Comparison of ENCODE assay signal across 8 cellular contexts in genomic region chr2:113437508-113438465, GRCh38. TPM values are rescaled to one million over a fixed set of nuclear protein-coding genes. Genes with fewer than 3 reads are reported as not detected.
DNase-seq lines count a peak whose midpoint lies in the region; ATAC-seq and TF ChIP-seq lines count a peak whose summit lies in the region.
"Not testable (repeated sequence)": the region's sequence is repeated elsewhere in the genome, so short reads cannot be mapped to it uniquely, and the experiment has no call there.

Gene ZNG1B, plus strand, starts transcription at chr2:113437691. Its CDS starts 178 bp downstream, at chr2:113437869.

- H3K9me3 Mint-ChIP-seq in Caco-2 (ENCODE audit: unreplicated experiment); activated naive CD8-positive, alpha-beta T cell treated with anti-CD3 and anti-CD28 coated beads for 36 hours; stimulated activated effector memory CD8-positive, alpha-beta T cell treated with anti-CD3 and anti-CD28 coated beads, Interleukin-12 subunit alpha, Interleukin-12 subunit beta, amount 100 ng/mL, for 72 hours: not testable (repeated sequence)

- H3K27ac Mint-ChIP-seq in Caco-2 (ENCODE audit: unreplicated experiment): peak within 1 kb of the TSS; percentile 88
- H3K27ac Mint-ChIP-seq in activated naive CD8-positive, alpha-beta T cell treated with anti-CD3 and anti-CD28 coated beads for 36 hours: peak within 1 kb of the TSS; percentile 93
- peak within 1 kb of the TSS; percentile 90 for H3K27ac Mint-ChIP-seq in stimulated activated effector memory CD8-positive, alpha-beta T cell treated with anti-CD3 and anti-CD28 coated beads, Interleukin-12 subunit alpha, Interleukin-12 subunit beta, amount 100 ng/mL, for 72 hours

- peaks cover 12% of the 10 kb centered on the region for H3K36me3 Mint-ChIP-seq in Caco-2 (ENCODE audit: insufficient read depth, unreplicated experiment)
- H3K36me3 Mint-ChIP-seq in activated naive CD8-positive, alpha-beta T cell treated with anti-CD3 and anti-CD28 coated beads for 36 hours: not testable (repeated sequence)
- H3K36me3 Mint-ChIP-seq in stimulated activated effector memory CD8-positive, alpha-beta T cell treated with anti-CD3 and anti-CD28 coated beads, Interleukin-12 subunit alpha, Interleukin-12 subunit beta, amount 100 ng/mL, for 72 hours: peaks cover 23% of the 10 kb centered on the region

- H3K27me3 Mint-ChIP-seq in Caco-2 (ENCODE audit: insufficient read depth, unreplicated experiment); activated naive CD8-positive, alpha-beta T cell treated with anti-CD3 and anti-CD28 coated beads for 36 hours: not testable (repeated sequence)

- TSS peak; percentile 85 for BruUV-seq in Caco-2 (replicated peaks; lab: Mats Ljungman, UMichigan)

- not testable (repeated sequence) for ATAC-seq in stimulated activated effector memory CD8-positive, alpha-beta T cell treated with anti-CD3 and anti-CD28 coated beads, Interleukin-12 subunit alpha, Interleukin-12 subunit beta, amount 100 ng/mL, for 72 hours

- H3K4me3 ChIP-seq in Caco-2 (ENCODE audit: low read depth, low read length): peak within 1 kb of the TSS; percentile 57
- H3K4me3 ChIP-seq in esophagus (ENCODE audit: low read depth in 1 of 2, low read length in 2 of 2): peak within 1 kb of the TSS; percentile 41 to 43
- H3K4me3 ChIP-seq in liver (ENCODE audit: low read depth in 1 of 3, low read length in 3 of 3): peak within 1 kb of the TSS; percentile 41 to 63 (median 54)

- 0 to 1% methylated on average over 29 to 40 of the region's 56 CpGs for WGBS in esophagus, 2 donors
- under 1% methylated on average over 38 of the region's 56 CpGs for WGBS in liver

- peak within 1 kb of the TSS; percentile 84 for H3K4me3 Mint-ChIP-seq in Caco-2 (ENCODE audit: unreplicated experiment)
- H3K4me3 Mint-ChIP-seq in activated naive CD8-positive, alpha-beta T cell treated with anti-CD3 and anti-CD28 coated beads for 36 hours: peak within 1 kb of the TSS; percentile 84
- peak within 1 kb of the TSS; percentile 84 for H3K4me3 Mint-ChIP-seq in stimulated activated effector memory CD8-positive, alpha-beta T cell treated with anti-CD3 and anti-CD28 coated beads, Interleukin-12 subunit alpha, Interleukin-12 subunit beta, amount 100 ng/mL, for 72 hours

- not testable (repeated sequence) for H3K36me3 ChIP-seq in Caco-2 (ENCODE audit: control insufficient read depth, insufficient read depth, low read length); esophagus (ENCODE audit: control insufficient read depth in 2 of 2, insufficient read depth in 2 of 2, low read length in 1 of 2); liver (ENCODE audit: control insufficient read depth in 4 of 4, insufficient read depth in 3 of 4, low read depth in 1 of 4, low read length in 3 of 4)

- not testable (repeated sequence) for H3K4me1 ChIP-seq in Caco-2; esophagus (ENCODE audit: control insufficient read depth in 2 of 2, insufficient read depth in 2 of 2, low read length in 1 of 2); liver (ENCODE audit: control insufficient read depth in 4 of 4, insufficient read depth in 4 of 4, low read length in 3 of 4)

- H3K9me3 ChIP-seq in Caco-2; esophagus (ENCODE audit: control insufficient read depth in 2 of 2, insufficient read depth in 1 of 2, low read depth in 1 of 2, low read length in 1 of 2); liver (ENCODE audit: control insufficient read depth in 4 of 4, low read length in 3 of 4): not testable (repeated sequence)

- CTCF ChIA-PET in Caco-2 (lab: Charles Lee): not testable (repeated sequence)

- POLR2A ChIA-PET in Caco-2 (lab: Charles Lee): not testable (repeated sequence)

- intact Hi-C loops in Caco-2 (cut with micrococcal nuclease; ENCODE audit: unreplicated experiment): not testable (repeated sequence)

- TF ChIP-seq RAD21 in liver (IDR thresholded peaks at IDR 0.05): not testable (repeated sequence)

- not testable (repeated sequence) for H3K27me3 ChIP-seq in Caco-2 (replicated peaks; ENCODE audit: control insufficient read depth, insufficient read depth, low read length); esophagus (ENCODE audit: control insufficient read depth in 1 of 2, insufficient read depth in 2 of 2, low read length in 2 of 2); liver (ENCODE audit: control insufficient read depth in 4 of 4, insufficient read depth in 4 of 4, low read length in 3 of 4)

- H3K27ac ChIP-seq in esophagus (ENCODE audit: low read depth in 2 of 2, low read length in 1 of 2) (peak within 1 kb of the TSS; percentile 77 to 87), liver (ENCODE audit: low read depth in 1 of 2, low read length in 2 of 2) (peak within 1 kb of the TSS; percentile 57 to 69)

- H3K4me1 Mint-ChIP-seq in Caco-2 (ENCODE audit: low read depth, unreplicated experiment); activated naive CD8-positive, alpha-beta T cell treated with anti-CD3 and anti-CD28 coated beads for 36 hours; stimulated activated effector memory CD8-positive, alpha-beta T cell treated with anti-CD3 and anti-CD28 coated beads, Interleukin-12 subunit alpha, Interleukin-12 subunit beta, amount 100 ng/mL, for 72 hours: not testable (repeated sequence)

- TF ChIP-seq CTCF in Caco-2 (IDR thresholded peaks at IDR 0.05; ENCODE audit: insufficient read depth in 1 of 2, low read depth in 1 of 2, low read length in 1 of 2, severe bottlenecking in 1 of 2, unreplicated experiment in 1 of 2); liver (IDR thresholded peaks at IDR 0.05; ENCODE audit: low read depth, low read length, missing input control): not testable (repeated sequence)

- DNase-seq in Caco-2: peak; percentile 93 to 94
- DNase-seq in LHCN-M2 (ENCODE audit: low read depth): not testable (repeated sequence)
- peak; percentile 72 for DNase-seq in activated CD4-positive, CD25-positive, alpha-beta regulatory T cell treated with anti-CD3 and anti-CD28 coated beads, Interleukin-2, amount 50 U/mL, for 72 hours
- peak; percentile 83 for DNase-seq in activated naive CD8-positive, alpha-beta T cell treated with anti-CD3 and anti-CD28 coated beads for 36 hours
- peak; percentile 7 for DNase-seq in retina
- DNase-seq in stimulated activated effector memory CD8-positive, alpha-beta T cell treated with anti-CD3 and anti-CD28 coated beads, Interleukin-12 subunit alpha, Interleukin-12 subunit beta, amount 100 ng/mL, for 72 hours (ENCODE audit: low spot score in 2 of 2): peak; percentile 37 to 76

- H3K9ac ChIP-seq in liver (ENCODE audit: low read depth in 1 of 2, low read length in 2 of 2): peak within 1 kb of the TSS; percentile 38 to 53

TF ChIP-seq in liver, 16 proteins besides CTCF, POLR2A, EP300 and RAD21:
- TF ChIP-seq RXRA (IDR thresholded peaks at IDR 0.05): peak in 1 of 2 donors; percentile 14
- TF ChIP-seq SP1 (IDR thresholded peaks at IDR 0.05): peak; percentile 37
- TF ChIP-seq YY1 (IDR thresholded peaks at IDR 0.05): peak; percentile 45

RNA-seq across cellular contexts. Expression of gene ZNG1B, which starts in this region (rescaled TPM):
- total RNA-seq in Caco-2 (2022) (46.7 and 50.4 TPM in 2 replicates), LHCN-M2 (2014; rRNA removed) (20.8 and 28.1 TPM in 2 replicates), liver (10 to 100 TPM; 15.2 to 28.2 TPM)
- polyA plus RNA-seq in LHCN-M2 (2012): 21.3 TPM
- 10 to 100 TPM; 41.3 to 44.4 TPM for total RNA-seq in activated naive CD8-positive, alpha-beta T cell treated with anti-CD3 and anti-CD28 coated beads for 36 hours
- polyA plus RNA-seq in esophagus (10 to 100 TPM; 24.1 to 24.9 TPM), liver (10 to 100 TPM; 13.4 to 38.9 TPM)
